ENCODE assay signal across 20 cellular contexts in the genomic region with DNA sequence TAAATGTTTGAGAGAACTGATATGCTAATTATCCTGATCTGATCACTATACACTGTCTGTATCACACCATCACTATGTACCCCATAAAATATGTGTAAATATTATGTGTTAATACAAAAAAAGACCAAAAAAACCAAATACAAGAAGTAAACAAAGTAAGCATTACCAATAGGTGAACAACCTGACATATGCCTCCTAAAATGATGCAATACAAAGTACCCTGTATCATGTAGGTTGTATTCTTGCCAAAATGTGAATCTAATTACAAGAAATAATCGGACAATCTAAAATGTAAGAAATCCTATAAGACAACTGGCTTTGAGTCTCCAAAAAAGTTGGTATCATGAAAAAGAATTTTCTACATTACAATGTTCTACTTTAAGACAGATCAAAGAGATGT.
"Had no signal": no experiment of that assay in that cellular context is flagged by ENCODE, and none has a peak within 500 bp of the region (broad histone marks: within the 10 kb centered on the region; RNA-seq: fewer than 3 reads in every experiment).

No MANE protein-coding gene starts in this region.

- H3K4me3 ChIP-seq: dorsolateral prefrontal cortex, heart left ventricle, hepatocyte, lung, pancreas, stomach, thyroid gland, vagina had no signal

- H3K36me3 ChIP-seq: neutrophil had no signal

- H2AFZ ChIP-seq: hepatocyte had no signal

- H3K27ac Mint-ChIP-seq: natural killer cell; stimulated activated effector memory CD8-positive, alpha-beta T cell treated with anti-CD3 and anti-CD28 coated beads, Interleukin-12 subunit alpha, Interleukin-12 subunit beta, amount 100 ng/mL, for 72 hours had no signal

- H3K9me3 Mint-ChIP-seq: memory B cell; natural killer cell; stimulated activated effector memory CD8-positive, alpha-beta T cell treated with anti-CD3 and anti-CD28 coated beads, Interleukin-12 subunit alpha, Interleukin-12 subunit beta, amount 100 ng/mL, for 72 hours had no signal

- H3K27me3 ChIP-seq: dorsolateral prefrontal cortex, heart left ventricle, hepatocyte, neutrophil, pancreas, stomach, thyroid gland, vagina had no signal

- H3K4me1 ChIP-seq: heart left ventricle, thyroid gland, vagina had no signal

- H3K27me3 Mint-ChIP-seq: memory B cell had no signal

- ATAC-seq: heart left ventricle; left lobe of liver; natural killer cell; sciatic nerve; stimulated activated effector memory CD8-positive, alpha-beta T cell treated with anti-CD3 and anti-CD28 coated beads, Interleukin-12 subunit alpha, Interleukin-12 subunit beta, amount 100 ng/mL, for 72 hours had no signal

- H3K27ac ChIP-seq: dorsolateral prefrontal cortex, heart left ventricle, hepatocyte, neutrophil, pancreas, stomach, thyroid gland, vagina had no signal

- H3K4me3 Mint-ChIP-seq: memory B cell; natural killer cell; stimulated activated effector memory CD8-positive, alpha-beta T cell treated with anti-CD3 and anti-CD28 coated beads, Interleukin-12 subunit alpha, Interleukin-12 subunit beta, amount 100 ng/mL, for 72 hours had no signal

- H3K4me2 ChIP-seq: hepatocyte had no signal

- H3K9me3 ChIP-seq: heart left ventricle, neutrophil, pancreas, stomach, thyroid gland, vagina had no signal

- DNase-seq: dorsolateral prefrontal cortex; effector CD4-positive, alpha-beta T cell; heart left ventricle; kidney; natural killer cell; pancreas; stimulated activated CD4-positive, alpha-beta T cell treated with anti-CD3 and anti-CD28 coated beads, Interleukin-2, amount 100 ng/mL, for 24 hours; stimulated activated CD4-positive, alpha-beta T cell treated with anti-CD3 and anti-CD28 coated beads, Interleukin-4, amount 100 ng/mL, for 24 hours; stimulated activated naive CD4-positive, alpha-beta T cell treated with Interleukin-2 at 50 U/mL for 16 hours; stomach; thyroid gland; trophoblast cell had no signal
